Comparison of ENCODE assay signal across 1 cellular context in the genomic region with DNA sequence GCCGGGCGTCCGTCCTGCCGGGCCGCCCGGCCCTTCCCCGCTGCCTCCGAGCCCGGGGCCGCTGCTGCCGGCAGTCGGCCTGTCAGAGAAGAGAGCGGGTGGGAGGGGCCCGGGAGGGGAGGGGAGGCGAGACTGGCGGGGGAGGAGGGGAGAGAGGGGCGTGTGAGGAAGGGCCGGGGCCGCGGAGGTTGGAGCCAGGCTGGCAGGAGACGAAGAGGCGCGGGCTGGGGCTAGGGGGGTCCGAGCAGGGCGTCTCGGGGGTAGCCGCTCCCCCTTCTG.
TF ChIP-seq lines count a peak whose summit lies in the region.

No MANE protein-coding gene starts in this region.

TF ChIP-seq in GM23338, 12 proteins besides CTCF, POLR2A, EP300 and RAD21 (continued from another document):
- TF ChIP-seq, protein P1, sequence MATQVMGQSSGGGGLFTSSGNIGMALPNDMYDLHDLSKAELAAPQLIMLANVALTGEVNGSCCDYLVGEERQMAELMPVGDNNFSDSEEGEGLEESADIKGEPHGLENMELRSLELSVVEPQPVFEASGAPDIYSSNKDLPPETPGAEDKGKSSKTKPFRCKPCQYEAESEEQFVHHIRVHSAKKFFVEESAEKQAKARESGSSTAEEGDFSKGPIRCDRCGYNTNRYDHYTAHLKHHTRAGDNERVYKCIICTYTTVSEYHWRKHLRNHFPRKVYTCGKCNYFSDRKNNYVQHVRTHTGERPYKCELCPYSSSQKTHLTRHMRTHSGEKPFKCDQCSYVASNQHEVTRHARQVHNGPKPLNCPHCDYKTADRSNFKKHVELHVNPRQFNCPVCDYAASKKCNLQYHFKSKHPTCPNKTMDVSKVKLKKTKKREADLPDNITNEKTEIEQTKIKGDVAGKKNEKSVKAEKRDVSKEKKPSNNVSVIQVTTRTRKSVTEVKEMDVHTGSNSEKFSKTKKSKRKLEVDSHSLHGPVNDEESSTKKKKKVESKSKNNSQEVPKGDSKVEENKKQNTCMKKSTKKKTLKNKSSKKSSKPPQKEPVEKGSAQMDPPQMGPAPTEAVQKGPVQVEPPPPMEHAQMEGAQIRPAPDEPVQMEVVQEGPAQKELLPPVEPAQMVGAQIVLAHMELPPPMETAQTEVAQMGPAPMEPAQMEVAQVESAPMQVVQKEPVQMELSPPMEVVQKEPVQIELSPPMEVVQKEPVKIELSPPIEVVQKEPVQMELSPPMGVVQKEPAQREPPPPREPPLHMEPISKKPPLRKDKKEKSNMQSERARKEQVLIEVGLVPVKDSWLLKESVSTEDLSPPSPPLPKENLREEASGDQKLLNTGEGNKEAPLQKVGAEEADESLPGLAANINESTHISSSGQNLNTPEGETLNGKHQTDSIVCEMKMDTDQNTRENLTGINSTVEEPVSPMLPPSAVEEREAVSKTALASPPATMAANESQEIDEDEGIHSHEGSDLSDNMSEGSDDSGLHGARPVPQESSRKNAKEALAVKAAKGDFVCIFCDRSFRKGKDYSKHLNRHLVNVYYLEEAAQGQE (IDR thresholded peaks at IDR 0.05; ENCODE audit: unreplicated experiment), result no peak
- TF ChIP-seq NANOG (IDR thresholded peaks at IDR 0.05; ENCODE audit: borderline replicate concordance) (no peak), CREB1 (CRISPR knock-in tag; IDR thresholded peaks at IDR 0.05; ENCODE audit: low read depth) (no peak), STAT1 (IDR thresholded peaks at IDR 0.05; ENCODE audit: unreplicated experiment) (no peak), JUNB (IDR thresholded peaks at IDR 0.05; ENCODE audit: unreplicated experiment) (no peak), ZNF331 (CRISPR knock-in tag; IDR thresholded peaks at IDR 0.05; ENCODE audit: low read depth) (no peak)
